In genomic region chr19:43675269-43675879, GRCh38 we compare ENCODE assay signal across 1 cellular context.
TF ChIP-seq lines count a peak whose summit lies in the region.

No MANE protein-coding gene starts in this region.

TF ChIP-seq in HEK293, 187 proteins besides CTCF, POLR2A, EP300 and RAD21 (continued from another document and continues in another):
- TF ChIP-seq REST (tag by site-specific recombination; IDR thresholded peaks at IDR 0.05) = no peak
- TF ChIP-seq ZNF558 (tag by site-specific recombination; IDR thresholded peaks at IDR 0.05) = no peak
- TF ChIP-seq ZNF214 (tag by site-specific recombination; IDR thresholded peaks at IDR 0.05; ENCODE audit: borderline replicate concordance) = no peak
- TF ChIP-seq ZNF266 (tag by site-specific recombination; IDR thresholded peaks at IDR 0.05; ENCODE audit: low read depth) = 0 out of 2 replicates have a peak, but pooled peaks have one; percentile 3
- TF ChIP-seq ZNF843 (tag by site-specific recombination; IDR thresholded peaks at IDR 0.05) = no peak
- no peak for TF ChIP-seq ZNF76 (tag by site-specific recombination; IDR thresholded peaks at IDR 0.05; ENCODE audit: borderline replicate concordance, low read depth)
- TF ChIP-seq ZNF404 (tag by site-specific recombination; IDR thresholded peaks at IDR 0.05) = no peak
- TF ChIP-seq ZNF677 (tag by site-specific recombination; IDR thresholded peaks at IDR 0.05) = no peak
- TF ChIP-seq ZNF704 (tag by site-specific recombination; IDR thresholded peaks at IDR 0.05) = no peak
- no peak for TF ChIP-seq INSM2 (tag by site-specific recombination; IDR thresholded peaks at IDR 0.05)
- no peak for TF ChIP-seq PBX3 (CRISPR knock-in tag; IDR thresholded peaks at IDR 0.05)
- no peak for TF ChIP-seq AEBP2 (tag by site-specific recombination; IDR thresholded peaks at IDR 0.05; ENCODE audit: borderline replicate concordance)
- no peak; the same call in 1 of the 2 replicates for TF ChIP-seq KLF7 (tag by site-specific recombination; IDR thresholded peaks at IDR 0.05; ENCODE audit: borderline replicate concordance)
- TF ChIP-seq PRDM6 (tag by site-specific recombination; IDR thresholded peaks at IDR 0.05) = no peak
- TF ChIP-seq ZNF354C (tag by site-specific recombination; IDR thresholded peaks at IDR 0.05; ENCODE audit: borderline replicate concordance, low read depth) = no peak
- TF ChIP-seq ZNF23 (tag by site-specific recombination; IDR thresholded peaks at IDR 0.05; ENCODE audit: borderline replicate concordance) = no peak
- no peak for TF ChIP-seq MEIS1 (CRISPR knock-in tag; IDR thresholded peaks at IDR 0.05; ENCODE audit: borderline replicate concordance)
- TF ChIP-seq KLF1 (tag by site-specific recombination; IDR thresholded peaks at IDR 0.05) = no peak; the same call in 1 of the 2 replicates
- no peak; the same call in 1 of the 2 replicates for TF ChIP-seq ZNF394 (tag by site-specific recombination; IDR thresholded peaks at IDR 0.05; ENCODE audit: borderline replicate concordance)
- no peak; the same call in 1 of the 2 replicates for TF ChIP-seq HIC1 (tag by site-specific recombination; IDR thresholded peaks at IDR 0.05)
- TF ChIP-seq ZNF426 (tag by site-specific recombination; IDR thresholded peaks at IDR 0.05) = no peak
- no peak for TF ChIP-seq WT1 (tag by site-specific recombination; IDR thresholded peaks at IDR 0.05)
- TF ChIP-seq ZNF366 (tag by site-specific recombination; conservative IDR thresholded peaks at IDR 0.05) = peak; percentile 95
- no peak for TF ChIP-seq ZNF560 (tag by site-specific recombination; IDR thresholded peaks at IDR 0.05; ENCODE audit: borderline replicate concordance)
- TF ChIP-seq ZNF561 (tag by site-specific recombination; IDR thresholded peaks at IDR 0.05; ENCODE audit: borderline replicate concordance) = no peak
- no peak for TF ChIP-seq ZNF777 (tag by site-specific recombination; IDR thresholded peaks at IDR 0.05; ENCODE audit: borderline replicate concordance)
- no peak for TF ChIP-seq ZNF555 (tag by site-specific recombination; conservative IDR thresholded peaks at IDR 0.05)
- TF ChIP-seq ZNF175 (tag by site-specific recombination; IDR thresholded peaks at IDR 0.05) = no peak
- TF ChIP-seq ZNF629 (tag by site-specific recombination; IDR thresholded peaks at IDR 0.05) = peak; percentile 46; the same call in 1 of the 2 replicates
- TF ChIP-seq ZNF701 (tag by site-specific recombination; IDR thresholded peaks at IDR 0.05) = no peak
- no peak for TF ChIP-seq ZNF785 (tag by site-specific recombination; IDR thresholded peaks at IDR 0.05)
- TF ChIP-seq ZNF239 (tag by site-specific recombination; IDR thresholded peaks at IDR 0.05) = no peak; the same call in 1 of the 2 replicates
- TF ChIP-seq YY1 (tag by site-specific recombination; IDR thresholded peaks at IDR 0.05) = no peak
- TF ChIP-seq HOXD13 (CRISPR knock-in tag; IDR thresholded peaks at IDR 0.05; ENCODE audit: borderline replicate concordance) = no peak
- TF ChIP-seq ZNF2 (tag by site-specific recombination; IDR thresholded peaks at IDR 0.05) = no peak
- TF ChIP-seq KLF17 (tag by site-specific recombination; IDR thresholded peaks at IDR 0.05) = peak; percentile 86
- TF ChIP-seq ZSCAN23 (tag by site-specific recombination; IDR thresholded peaks at IDR 0.05) = 0 out of 2 replicates have a peak, but pooled peaks have one; percentile 48
- TF ChIP-seq ZNF292 (tag by site-specific recombination; IDR thresholded peaks at IDR 0.05; ENCODE audit: borderline replicate concordance, low read depth) = no peak
- TF ChIP-seq ZNF530 (tag by site-specific recombination; IDR thresholded peaks at IDR 0.05; ENCODE audit: low read depth) = no peak
- no peak; the same call in 1 of the 2 replicates for TF ChIP-seq BCL11A (tag by site-specific recombination; IDR thresholded peaks at IDR 0.05; ENCODE audit: low read depth)
- peak; percentile 36; the same call in 1 of the 2 replicates for TF ChIP-seq ZBTB21 (tag by site-specific recombination; IDR thresholded peaks at IDR 0.05)
- no peak for TF ChIP-seq OVOL3 (tag by site-specific recombination; IDR thresholded peaks at IDR 0.05)
- TF ChIP-seq ZNF473 (tag by site-specific recombination; IDR thresholded peaks at IDR 0.05) = no peak
- TF ChIP-seq KLF9 (tag by site-specific recombination; IDR thresholded peaks at IDR 0.05; ENCODE audit: low read depth) = no peak
- TF ChIP-seq ZNF211 (tag by site-specific recombination; IDR thresholded peaks at IDR 0.05; ENCODE audit: low read depth) = no peak; the same call in 1 of the 2 replicates
- no peak for TF ChIP-seq TRIM28 (IDR thresholded peaks at IDR 0.05; ENCODE audit: borderline replicate concordance, low read length)
- TF ChIP-seq GFI1B (tag by site-specific recombination; IDR thresholded peaks at IDR 0.05) = no peak
- 0 out of 2 replicates have a peak, but pooled peaks have one; percentile 10 for TF ChIP-seq ZXDB (tag by site-specific recombination; IDR thresholded peaks at IDR 0.05)
- no peak for TF ChIP-seq KLF16 (tag by site-specific recombination; IDR thresholded peaks at IDR 0.05)
- TF ChIP-seq ZBTB1 (tag by site-specific recombination; IDR thresholded peaks at IDR 0.05) = no peak
- TF ChIP-seq ZBTB10 (tag by site-specific recombination; IDR thresholded peaks at IDR 0.05) = no peak
- TF ChIP-seq ZNF138 (tag by site-specific recombination; IDR thresholded peaks at IDR 0.05; ENCODE audit: borderline replicate concordance) = no peak
- no peak; the same call in 1 of the 2 replicates for TF ChIP-seq ZNF169 (tag by site-specific recombination; IDR thresholded peaks at IDR 0.05)
